Comparison of ENCODE assay signal across 32 cellular contexts in the genomic region with DNA sequence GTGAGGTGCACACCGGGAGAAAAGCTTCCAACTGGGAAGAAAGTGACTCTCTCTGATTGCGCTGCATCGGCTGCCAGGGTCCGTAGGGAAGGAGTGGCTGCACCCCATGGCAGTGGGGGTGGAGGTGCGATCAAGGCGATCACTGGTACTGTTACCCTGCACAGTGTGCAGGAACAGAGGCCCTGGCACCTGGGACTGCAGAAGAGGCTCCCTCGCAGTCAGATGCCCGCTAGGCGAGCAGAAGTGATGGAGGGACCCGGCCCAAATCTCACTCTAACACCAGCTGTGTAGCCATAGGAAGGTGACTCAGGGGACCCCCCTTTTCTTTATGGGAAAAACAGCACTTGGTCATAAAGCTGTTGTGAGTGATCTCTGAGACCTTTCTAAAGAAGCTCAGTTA.
"Had no signal": no experiment of that assay in that cellular context is flagged by ENCODE, and none has a peak within 500 bp of the region (broad histone marks: within the 10 kb centered on the region; RNA-seq: fewer than 3 reads in every experiment).

No MANE protein-coding gene starts in this region.

- FAIRE-seq: astrocyte, TTC549 had no signal

- H3K9me3 ChIP-seq: adrenal gland, body of pancreas, breast epithelium had no signal

- DNase-seq: activated B cell treated with CpG ODN at 0.5 μM for 24 hours; activated CD4-positive, alpha-beta memory T cell treated with anti-CD3 and anti-CD28 coated beads for 36 hours; activated CD4-positive, alpha-beta T cell treated with anti-CD3 and anti-CD28 coated beads for 4 hours; activated CD4-positive, alpha-beta T cell treated with anti-CD3 and anti-CD28 coated beads, Interleukin-2, amount 10 ng/mL, durations not matched to agents 24 days and 14 days; activated CD4-positive, alpha-beta T cell treated with anti-CD3 and anti-CD28 coated beads, Interleukin-2, amount 50 U/mL, for 1 hour; activated CD4-positive, alpha-beta T cell treated with anti-CD3 and anti-CD28 coated beads, Interleukin-2, amount 50 U/mL, for 4 hours; activated CD4-positive, CD25-positive, alpha-beta regulatory T cell treated with anti-CD3 and anti-CD28 coated beads, Interleukin-2, amount 50 U/mL, for 72 hours; activated CD8-positive, alpha-beta memory T cell treated with anti-CD3 and anti-CD28 coated beads, Interleukin-2, amount 50 U/mL, for 4 hours; activated CD8-positive, alpha-beta T cell treated with anti-CD3 and anti-CD28 coated beads for 36 hours; activated effector memory CD4-positive, alpha-beta T cell treated with anti-CD3 and anti-CD28 coated beads, Interleukin-2, amount 50 U/mL, for 16 hours; activated gamma-delta T cell treated with Interleukin-2 at 50 U/mL for 16 hours; activated naive CD4-positive, alpha-beta T cell; activated naive CD4-positive, alpha-beta T cell treated with anti-CD3 and anti-CD28 coated beads for 36 hours; activated naive CD4-positive, alpha-beta T cell treated with anti-CD3 and anti-CD28 coated beads, Interleukin-2, amount 50 U/mL, for 16 hours; activated naive CD8-positive, alpha-beta T cell treated with anti-CD3 and anti-CD28 coated beads for 36 hours; activated T-cell treated with anti-CD3 and anti-CD28 coated beads for 4 hours; activated T-cell treated with anti-CD3 and anti-CD28 coated beads, Interleukin-2, amount 50 U/mL, for 1 hour; activated T-cell treated with anti-CD3 and anti-CD28 coated beads, Interleukin-2, amount 50 U/mL, for 4 hours; activated T-cell treated with anti-CD3 and anti-CD28 coated beads, Interleukin-2, amount 50 U/mL, for 72 hours; adrenal gland; amniotic stem cell; aorta; body of pancreas; brain microvascular endothelial cell; central memory CD4-positive, alpha-beta T cell; T-helper 1 cell; T-helper 2 cell; T-helper 9 cell had no signal

- H3K4me3 ChIP-seq: adrenal gland, body of pancreas, breast epithelium had no signal

- H3K36me3 ChIP-seq: adrenal gland, brain microvascular endothelial cell, breast epithelium had no signal

- H3K4me1 ChIP-seq: adrenal gland, body of pancreas, breast epithelium had no signal

- H3K27me3 ChIP-seq: adrenal gland, body of pancreas, brain microvascular endothelial cell, breast epithelium had no signal

- H3K27ac ChIP-seq: adrenal gland, body of pancreas, brain microvascular endothelial cell, breast epithelium, VCaP had no signal
